Comparison of ENCODE assay signal across 8 cellular contexts in the genomic region with DNA sequence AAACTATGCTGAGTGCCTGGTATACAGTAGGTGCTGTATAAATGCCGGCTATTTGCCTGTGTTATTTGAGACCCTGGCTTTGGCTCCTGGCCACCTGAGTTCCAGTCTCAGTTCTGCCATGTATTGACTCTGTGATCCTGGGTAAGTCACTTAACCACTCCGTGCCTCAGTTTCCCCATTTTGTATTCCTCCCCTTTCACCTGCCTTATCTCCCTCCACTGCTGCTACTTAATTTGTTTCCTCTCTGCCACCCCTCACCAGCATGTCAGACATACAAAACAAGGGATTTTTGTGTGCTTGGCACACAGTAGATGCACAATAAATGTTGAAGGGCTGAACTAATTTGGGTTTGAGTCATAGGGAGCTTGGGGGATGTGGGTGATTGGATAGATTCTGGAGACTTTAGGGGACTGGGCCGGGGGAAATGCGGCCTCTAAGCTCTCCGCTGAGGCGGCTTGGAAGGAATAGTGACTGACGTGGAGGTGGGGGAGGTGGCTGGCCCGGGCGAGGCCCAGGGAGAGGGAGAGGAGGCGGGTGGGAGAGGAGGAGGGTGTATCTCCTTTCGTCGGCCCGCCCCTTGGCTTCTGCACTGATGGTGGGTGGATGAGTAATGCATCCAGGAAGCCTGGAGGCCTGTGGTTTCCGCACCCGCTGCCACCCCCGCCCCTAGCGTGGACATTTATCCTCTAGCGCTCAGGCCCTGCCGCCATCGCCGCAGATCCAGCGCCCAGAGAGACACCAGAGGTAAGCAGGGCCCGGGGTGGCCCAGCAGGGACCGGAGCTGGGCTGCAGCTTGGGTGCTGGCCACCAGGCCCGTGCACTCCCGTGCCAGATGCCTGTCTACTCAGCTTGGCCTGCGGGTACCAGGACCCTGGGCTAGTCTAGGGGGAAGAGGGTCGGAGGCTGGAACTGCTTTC. TPM values are rescaled to one million over a fixed set of nuclear protein-coding genes. Genes with fewer than 3 reads are reported as not detected.
DNase-seq lines count a peak whose midpoint lies in the region; ATAC-seq and TF ChIP-seq lines count a peak whose summit lies in the region.

A gene (plus strand): TSS at position 706 of the 917 bp plus-strand sequence. CDS start 980 bp downstream, outside the sequence.

- peak within 1 kb of the TSS; percentile 75 for H3K4me3 ChIP-seq in choroid plexus epithelial cell (ENCODE audit: low read depth, low read length)

- H3K9me3 Mint-ChIP-seq in activated CD4-positive, alpha-beta T cell treated with anti-CD3 and anti-CD28 coated beads for 36 hours (ENCODE audit: low read depth), result no peaks in the 10 kb centered on the region

- POLR2A ChIA-PET in GM10248 (lab: Yijun Ruan, JAX), result no interaction called here
- POLR2A ChIA-PET in activated CD4-positive, alpha-beta T cell treated with anti-CD3 and anti-CD28 coated beads for 36 hours (lab: Charles Lee), result no interaction called here

- H3K4me3 Mint-ChIP-seq in activated CD4-positive, alpha-beta T cell treated with anti-CD3 and anti-CD28 coated beads for 36 hours, result peak within 1 kb of the TSS; percentile 46

- no peak for TF ChIP-seq CTCF in GM10248 (IDR thresholded peaks at IDR 0.05; ENCODE audit: control extremely low read depth, extremely low read depth, low read depth, missing control alignments)
- TF ChIP-seq CTCF in choroid plexus epithelial cell (conservative IDR thresholded peaks at IDR 0.05; ENCODE audit: low read depth, low read length), result no peak

- peak within 1 kb of the TSS; percentile 81 for H3K27ac Mint-ChIP-seq in activated CD4-positive, alpha-beta T cell treated with anti-CD3 and anti-CD28 coated beads for 36 hours

- peak; percentile 61 for ATAC-seq in HG02571 (IDR thresholded peaks at IDR 0.05; ENCODE audit: unreplicated experiment)
- ATAC-seq in activated CD4-positive, alpha-beta T cell treated with anti-CD3 and anti-CD28 coated beads for 36 hours, result peak; percentile 86

- CTCF ChIA-PET in GM10248 (lab: Yijun Ruan, JAX), result no interaction called here
- CTCF ChIA-PET in activated CD4-positive, alpha-beta T cell treated with anti-CD3 and anti-CD28 coated beads for 36 hours (lab: Charles Lee), result no interaction called here

- peak; percentile 86 for DNase-seq in GM10248 (ENCODE audit: extremely low spot score)
- DNase-seq in NCI-H2029 (lab: John Stamatoyannopoulos, UW), result peak; percentile 86
- peak; percentile 90 for DNase-seq in activated CD4-positive, alpha-beta T cell treated with anti-CD3 and anti-CD28 coated beads for 36 hours
- DNase-seq in choroid plexus epithelial cell (ENCODE audit: low read depth), result peak; percentile 95
- peak; percentile 89 for DNase-seq in kidney tubule cell (ENCODE audit: low spot score)
- peak; percentile 37 to 75 (median 52) for DNase-seq in stimulated activated CD4-positive, alpha-beta T cell treated with anti-CD3 and anti-CD28 coated beads, Interleukin-1b, Interleukin-23, amount 100 ng/mL, for 24 hours (ENCODE audit: low read depth in 4 of 4, low spot score in 1 of 4)
- no peak for DNase-seq in NCI-H345 treated with DMSO at 0.1 percent for 48 hours (lab: John Stamatoyannopoulos, UW; ENCODE audit: unreplicated experiment)

- H3K27me3 Mint-ChIP-seq in activated CD4-positive, alpha-beta T cell treated with anti-CD3 and anti-CD28 coated beads for 36 hours, result peaks cover 3% of the 10 kb centered on the region

- H3K4me1 Mint-ChIP-seq in activated CD4-positive, alpha-beta T cell treated with anti-CD3 and anti-CD28 coated beads for 36 hours, result peaks cover 50% of the 10 kb centered on the region

- intact Hi-C loops in activated CD4-positive, alpha-beta T cell treated with anti-CD3 and anti-CD28 coated beads for 36 hours (cut with DNase I, micrococcal nuclease), result loop anchor here (1.0 to 5.0 kb wide), 5 partner anchors 21 to 420 kb away; a partner anchor contains a TSS

- H3K36me3 Mint-ChIP-seq in activated CD4-positive, alpha-beta T cell treated with anti-CD3 and anti-CD28 coated beads for 36 hours (ENCODE audit: low read depth), result no peaks in the 10 kb centered on the region

RNA-seq across cellular contexts. Expression of the gene that starts here (rescaled TPM):
- total RNA-seq in activated CD4-positive, alpha-beta T cell treated with anti-CD3 and anti-CD28 coated beads for 36 hours, result 10 to 100 TPM; 40.3 to 48.4 TPM
